1 cellular context compared by ENCODE assay signal in the genomic region with DNA sequence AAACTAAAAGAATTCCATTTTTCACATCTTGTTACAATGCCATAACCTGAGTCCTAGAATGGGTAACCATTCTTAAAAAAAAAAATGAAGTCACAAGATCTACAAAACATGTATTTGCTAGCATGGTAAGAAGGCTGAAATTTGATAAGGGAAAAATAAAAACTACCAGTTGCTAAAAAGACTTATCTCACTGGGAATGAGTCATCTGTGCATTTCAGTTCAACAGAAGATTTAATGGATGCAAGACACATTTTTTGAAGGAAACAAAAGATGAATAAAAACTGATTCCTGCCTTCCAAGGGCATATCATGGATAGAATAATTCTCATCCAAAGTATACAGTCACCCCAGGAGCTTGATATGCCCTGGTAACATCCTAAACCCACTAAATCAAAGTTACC.
TF ChIP-seq lines count a peak whose summit lies in the region.

No MANE protein-coding gene starts in this region.

TF ChIP-seq in GM23338, 12 proteins besides CTCF, POLR2A, EP300 and RAD21:
- no peak for TF ChIP-seq POLR2AphosphoS5 (IDR thresholded peaks at IDR 0.05; ENCODE audit: low read depth)
- TF ChIP-seq, protein P1, sequence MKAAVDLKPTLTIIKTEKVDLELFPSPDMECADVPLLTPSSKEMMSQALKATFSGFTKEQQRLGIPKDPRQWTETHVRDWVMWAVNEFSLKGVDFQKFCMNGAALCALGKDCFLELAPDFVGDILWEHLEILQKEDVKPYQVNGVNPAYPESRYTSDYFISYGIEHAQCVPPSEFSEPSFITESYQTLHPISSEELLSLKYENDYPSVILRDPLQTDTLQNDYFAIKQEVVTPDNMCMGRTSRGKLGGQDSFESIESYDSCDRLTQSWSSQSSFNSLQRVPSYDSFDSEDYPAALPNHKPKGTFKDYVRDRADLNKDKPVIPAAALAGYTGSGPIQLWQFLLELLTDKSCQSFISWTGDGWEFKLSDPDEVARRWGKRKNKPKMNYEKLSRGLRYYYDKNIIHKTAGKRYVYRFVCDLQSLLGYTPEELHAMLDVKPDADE (IDR thresholded peaks at IDR 0.05) = no peak
- TF ChIP-seq ZNF114 (CRISPR knock-in tag; IDR thresholded peaks at IDR 0.05) = no peak
- TF ChIP-seq, protein P2, sequence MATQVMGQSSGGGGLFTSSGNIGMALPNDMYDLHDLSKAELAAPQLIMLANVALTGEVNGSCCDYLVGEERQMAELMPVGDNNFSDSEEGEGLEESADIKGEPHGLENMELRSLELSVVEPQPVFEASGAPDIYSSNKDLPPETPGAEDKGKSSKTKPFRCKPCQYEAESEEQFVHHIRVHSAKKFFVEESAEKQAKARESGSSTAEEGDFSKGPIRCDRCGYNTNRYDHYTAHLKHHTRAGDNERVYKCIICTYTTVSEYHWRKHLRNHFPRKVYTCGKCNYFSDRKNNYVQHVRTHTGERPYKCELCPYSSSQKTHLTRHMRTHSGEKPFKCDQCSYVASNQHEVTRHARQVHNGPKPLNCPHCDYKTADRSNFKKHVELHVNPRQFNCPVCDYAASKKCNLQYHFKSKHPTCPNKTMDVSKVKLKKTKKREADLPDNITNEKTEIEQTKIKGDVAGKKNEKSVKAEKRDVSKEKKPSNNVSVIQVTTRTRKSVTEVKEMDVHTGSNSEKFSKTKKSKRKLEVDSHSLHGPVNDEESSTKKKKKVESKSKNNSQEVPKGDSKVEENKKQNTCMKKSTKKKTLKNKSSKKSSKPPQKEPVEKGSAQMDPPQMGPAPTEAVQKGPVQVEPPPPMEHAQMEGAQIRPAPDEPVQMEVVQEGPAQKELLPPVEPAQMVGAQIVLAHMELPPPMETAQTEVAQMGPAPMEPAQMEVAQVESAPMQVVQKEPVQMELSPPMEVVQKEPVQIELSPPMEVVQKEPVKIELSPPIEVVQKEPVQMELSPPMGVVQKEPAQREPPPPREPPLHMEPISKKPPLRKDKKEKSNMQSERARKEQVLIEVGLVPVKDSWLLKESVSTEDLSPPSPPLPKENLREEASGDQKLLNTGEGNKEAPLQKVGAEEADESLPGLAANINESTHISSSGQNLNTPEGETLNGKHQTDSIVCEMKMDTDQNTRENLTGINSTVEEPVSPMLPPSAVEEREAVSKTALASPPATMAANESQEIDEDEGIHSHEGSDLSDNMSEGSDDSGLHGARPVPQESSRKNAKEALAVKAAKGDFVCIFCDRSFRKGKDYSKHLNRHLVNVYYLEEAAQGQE (IDR thresholded peaks at IDR 0.05; ENCODE audit: unreplicated experiment) = no peak
- TF ChIP-seq, protein P3, sequence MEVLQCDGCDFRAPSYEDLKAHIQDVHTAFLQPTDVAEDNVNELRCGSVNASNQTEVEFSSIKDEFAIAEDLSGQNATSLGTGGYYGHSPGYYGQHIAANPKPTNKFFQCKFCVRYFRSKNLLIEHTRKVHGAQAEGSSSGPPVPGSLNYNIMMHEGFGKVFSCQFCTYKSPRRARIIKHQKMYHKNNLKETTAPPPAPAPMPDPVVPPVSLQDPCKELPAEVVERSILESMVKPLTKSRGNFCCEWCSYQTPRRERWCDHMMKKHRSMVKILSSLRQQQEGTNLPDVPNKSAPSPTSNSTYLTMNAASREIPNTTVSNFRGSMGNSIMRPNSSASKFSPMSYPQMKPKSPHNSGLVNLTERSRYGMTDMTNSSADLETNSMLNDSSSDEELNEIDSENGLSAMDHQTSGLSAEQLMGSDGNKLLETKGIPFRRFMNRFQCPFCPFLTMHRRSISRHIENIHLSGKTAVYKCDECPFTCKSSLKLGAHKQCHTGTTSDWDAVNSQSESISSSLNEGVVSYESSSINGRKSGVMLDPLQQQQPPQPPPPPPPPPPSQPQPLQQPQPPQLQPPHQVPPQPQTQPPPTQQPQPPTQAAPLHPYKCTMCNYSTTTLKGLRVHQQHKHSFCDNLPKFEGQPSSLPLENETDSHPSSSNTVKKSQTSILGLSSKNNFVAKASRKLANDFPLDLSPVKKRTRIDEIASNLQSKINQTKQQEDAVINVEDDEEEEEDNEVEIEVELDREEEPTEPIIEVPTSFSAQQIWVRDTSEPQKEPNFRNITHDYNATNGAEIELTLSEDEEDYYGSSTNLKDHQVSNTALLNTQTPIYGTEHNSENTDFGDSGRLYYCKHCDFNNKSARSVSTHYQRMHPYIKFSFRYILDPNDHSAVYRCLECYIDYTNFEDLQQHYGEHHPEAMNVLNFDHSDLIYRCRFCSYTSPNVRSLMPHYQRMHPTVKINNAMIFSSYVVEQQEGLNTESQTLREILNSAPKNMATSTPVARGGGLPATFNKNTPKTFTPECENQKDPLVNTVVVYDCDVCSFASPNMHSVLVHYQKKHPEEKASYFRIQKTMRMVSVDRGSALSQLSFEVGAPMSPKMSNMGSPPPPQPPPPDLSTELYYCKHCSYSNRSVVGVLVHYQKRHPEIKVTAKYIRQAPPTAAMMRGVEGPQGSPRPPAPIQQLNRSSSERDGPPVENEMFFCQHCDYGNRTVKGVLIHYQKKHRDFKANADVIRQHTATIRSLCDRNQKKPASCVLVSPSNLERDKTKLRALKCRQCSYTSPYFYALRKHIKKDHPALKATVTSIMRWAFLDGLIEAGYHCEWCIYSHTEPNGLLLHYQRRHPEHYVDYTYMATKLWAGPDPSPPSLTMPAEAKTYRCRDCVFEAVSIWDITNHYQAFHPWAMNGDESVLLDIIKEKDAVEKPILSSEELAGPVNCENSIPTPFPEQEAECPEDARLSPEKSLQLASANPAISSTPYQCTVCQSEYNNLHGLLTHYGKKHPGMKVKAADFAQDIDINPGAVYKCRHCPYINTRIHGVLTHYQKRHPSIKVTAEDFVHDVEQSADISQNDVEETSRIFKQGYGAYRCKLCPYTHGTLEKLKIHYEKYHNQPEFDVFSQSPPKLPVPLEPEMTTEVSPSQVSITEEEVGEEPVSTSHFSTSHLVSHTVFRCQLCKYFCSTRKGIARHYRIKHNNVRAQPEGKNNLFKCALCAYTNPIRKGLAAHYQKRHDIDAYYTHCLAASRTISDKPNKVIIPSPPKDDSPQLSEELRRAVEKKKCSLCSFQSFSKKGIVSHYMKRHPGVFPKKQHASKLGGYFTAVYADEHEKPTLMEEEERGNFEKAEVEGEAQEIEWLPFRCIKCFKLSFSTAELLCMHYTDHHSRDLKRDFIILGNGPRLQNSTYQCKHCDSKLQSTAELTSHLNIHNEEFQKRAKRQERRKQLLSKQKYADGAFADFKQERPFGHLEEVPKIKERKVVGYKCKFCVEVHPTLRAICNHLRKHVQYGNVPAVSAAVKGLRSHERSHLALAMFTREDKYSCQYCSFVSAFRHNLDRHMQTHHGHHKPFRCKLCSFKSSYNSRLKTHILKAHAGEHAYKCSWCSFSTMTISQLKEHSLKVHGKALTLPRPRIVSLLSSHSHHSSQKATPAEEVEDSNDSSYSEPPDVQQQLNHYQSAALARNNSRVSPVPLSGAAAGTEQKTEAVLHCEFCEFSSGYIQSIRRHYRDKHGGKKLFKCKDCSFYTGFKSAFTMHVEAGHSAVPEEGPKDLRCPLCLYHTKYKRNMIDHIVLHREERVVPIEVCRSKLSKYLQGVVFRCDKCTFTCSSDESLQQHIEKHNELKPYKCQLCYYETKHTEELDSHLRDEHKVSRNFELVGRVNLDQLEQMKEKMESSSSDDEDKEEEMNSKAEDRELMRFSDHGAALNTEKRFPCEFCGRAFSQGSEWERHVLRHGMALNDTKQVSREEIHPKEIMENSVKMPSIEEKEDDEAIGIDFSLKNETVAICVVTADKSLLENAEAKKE (CRISPR knock-in tag; IDR thresholded peaks at IDR 0.05) = no peak
- TF ChIP-seq EZH2phosphoT487 (IDR thresholded peaks at IDR 0.05; ENCODE audit: unreplicated experiment) = no peak
- no peak for TF ChIP-seq NANOG (IDR thresholded peaks at IDR 0.05; ENCODE audit: borderline replicate concordance)
- TF ChIP-seq EZH2 (IDR thresholded peaks at IDR 0.05; ENCODE audit: low read depth, unreplicated experiment) = no peak
- no peak for TF ChIP-seq ZNF331 (CRISPR knock-in tag; IDR thresholded peaks at IDR 0.05; ENCODE audit: low read depth)
